In genomic region chr1:205210876-205211838, GRCh38 we compare ENCODE assay signal across 8 cellular contexts. TPM values are rescaled to one million over a fixed set of nuclear protein-coding genes. Genes with fewer than 3 reads are reported as not detected.
DNase-seq lines count a peak whose midpoint lies in the region; ATAC-seq lines count a peak whose summit lies in the region.

TSS of gene DSTYK (minus strand) at chr1:205211702. CDS start at chr1:205211535, 167 bp downstream.

- DNase-seq in NCI-H69 (lab: John Stamatoyannopoulos, UW) (peak; percentile 98), dedifferentiated amniotic fluid mesenchymal stem cell (ENCODE audit: extremely low spot score) (peak; percentile 95), left lobe of liver (ENCODE audit: low spot score) (peak; percentile 94)
- DNase-seq in activated CD4-positive, alpha-beta T cell treated with anti-CD3 and anti-CD28 coated beads, Interleukin-2, amount 50 U/mL, for 24 hours (ENCODE audit: low read depth in 1 of 2, low spot score in 1 of 2): peak; percentile 88 to 92
- peak; percentile 91 to 93 for DNase-seq in stimulated activated CD4-positive, alpha-beta T cell treated with anti-CD3 and anti-CD28 coated beads, Interleukin-2, amount 100 ng/mL, for 24 hours

- H3K4me2 ChIP-seq in BLaER1: peak within 1 kb of the TSS; percentile 93

- H3K27me3 ChIP-seq in BLaER1: no peaks in the 10 kb centered on the region; the same call in 1 of the 2 replicates

- H3K27ac ChIP-seq in BLaER1: peak within 1 kb of the TSS; percentile 82

- peak within 1 kb of the TSS; percentile 97 for H3K4me3 ChIP-seq in BLaER1

- H4K20me1 ChIP-seq in BLaER1: peaks cover 42% of the 10 kb centered on the region

- H3K9ac ChIP-seq in BLaER1: peak within 1 kb of the TSS; percentile 87

- ATAC-seq in GM19324 (IDR thresholded peaks at IDR 0.05; ENCODE audit: low FRiP score, unreplicated experiment): peak; percentile 89
- peak; percentile 61 for ATAC-seq in HG03469 (IDR thresholded peaks at IDR 0.05; ENCODE audit: unreplicated experiment)
- peak; percentile 94 for ATAC-seq in left lobe of liver

- H3K9me3 ChIP-seq in BLaER1: no peaks in the 10 kb centered on the region

- H3K4me1 ChIP-seq in BLaER1: peaks cover 19% of the 10 kb centered on the region

- no peaks in the 10 kb centered on the region for H3K36me3 ChIP-seq in BLaER1

RNA-seq across cellular contexts. Expression of gene DSTYK, which starts in this region (rescaled TPM):
- total RNA-seq in left lobe of liver: 2.5 TPM

Comparison
In these comparisons a context has a peak if more than half of its experiments do, and no peak if none do; other contexts are left out.
1. Peak in every context shown above with its lines: DNase-seq, ATAC-seq, H3K4me3 ChIP-seq and H3K27ac ChIP-seq.